Comparison of ENCODE assay signal across 22 cellular contexts in the genomic region with DNA sequence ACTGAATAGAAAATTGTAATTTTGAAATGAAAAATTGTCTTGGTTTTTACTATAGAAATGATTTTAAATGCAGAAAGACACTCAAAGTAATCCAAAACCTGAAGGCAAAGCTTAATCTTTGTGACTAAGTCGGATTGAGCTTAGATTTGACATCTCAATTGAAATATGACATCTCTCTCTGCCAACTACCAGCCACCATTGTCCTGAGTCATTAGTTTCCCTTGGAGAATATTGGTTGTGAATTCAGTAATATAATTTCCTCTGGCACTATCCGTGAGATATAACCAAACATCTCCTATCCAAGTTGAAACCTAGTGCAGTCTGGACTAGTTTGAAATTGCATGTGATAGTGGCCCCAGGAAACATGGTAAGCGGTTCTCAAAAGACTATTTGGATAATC. TPM values are rescaled to one million over a fixed set of nuclear protein-coding genes. Genes with fewer than 3 reads are reported as not detected.
DNase-seq lines count a peak whose midpoint lies in the region; ATAC-seq, FAIRE-seq and TF ChIP-seq lines count a peak whose summit lies in the region.
"Had no signal": no experiment of that assay in that cellular context is flagged by ENCODE, and none has a peak within 500 bp of the region (broad histone marks: within the 10 kb centered on the region; RNA-seq: fewer than 3 reads in every experiment).

No MANE protein-coding gene starts in this region.

- no peak for TF ChIP-seq RAD21 in GM12878 (IDR thresholded peaks at IDR 0.05; ENCODE audit: insufficient read depth, low read depth, low read length)

- in situ Hi-C loops in GM12878 (cut with MboI) = no loop called here

- H3K36me3 ChIP-seq in MG63 = peaks cover 3% of the 10 kb centered on the region; the same call in 1 of the 2 replicates
- no peaks in the 10 kb centered on the region for H3K36me3 ChIP-seq in GM12878 (ENCODE audit: control insufficient read depth in 2 of 2, insufficient read depth in 2 of 2, low read length in 1 of 2)

- no peaks in the 10 kb centered on the region for H3K27me3 ChIP-seq in MG63
- H3K27me3 ChIP-seq in GM12878 (replicated peaks in 1 of 2; ENCODE audit: control insufficient read depth in 2 of 2, insufficient read depth in 2 of 2, low read length in 1 of 2) = no peaks in the 10 kb centered on the region

- no peak overlapping the region for H2AFZ ChIP-seq in GM12878 (ENCODE audit: control insufficient read depth, low read depth, low read length)

- no peak overlapping the region for H3K4me3 Mint-ChIP-seq in activated T-cell treated with anti-CD3 and anti-CD28 coated beads, Interleukin-2, amount 50 U/mL, for 72 hours
- H3K4me3 Mint-ChIP-seq: HFFc6, T-helper 17 cell had no signal

- no peak for TF ChIP-seq EP300 in GM12878 (IDR thresholded peaks at IDR 0.05; ENCODE audit: borderline replicate concordance in 1 of 2, control insufficient read depth in 1 of 2, low read depth in 2 of 2, low read length in 2 of 2)

- no peak overlapping the region for H3K9ac ChIP-seq in GM12878 (ENCODE audit: control insufficient read depth, insufficient read depth, low read length)

- no peak for DNase-seq in activated T-cell treated with anti-CD3 and anti-CD28 coated beads, Interleukin-2, amount 50 U/mL, for 72 hours
- DNase-seq in activated T-cell treated with anti-CD3 and anti-CD28 coated beads for 4 hours = no peak
- peak; percentile 24 for DNase-seq in MG63
- DNase-seq in GM12878 (ENCODE audit: low read depth, low spot score) = no peak
- no peak for DNase-seq in stimulated activated CD4-positive, alpha-beta T cell treated with anti-CD3 and anti-CD28 coated beads, Interleukin-4, amount 100 ng/mL, for 1 hour
- DNase-seq: AML-193, Caco-2, HFFc6, Kasumi-1, NCI-H1436 treated with DMSO at 0.1 percent for 48 hours, NCI-H2081, NCI-H226, NCI-H69, SHP77, T-helper 17 cell had no signal

- H3K27me3 Mint-ChIP-seq in activated T-cell treated with anti-CD3 and anti-CD28 coated beads, Interleukin-2, amount 50 U/mL, for 72 hours (ENCODE audit: low read depth) = no peaks in the 10 kb centered on the region

- peak; percentile 27 for FAIRE-seq in GM12878 (lab: Jason Lieb, UNC)
- FAIRE-seq: GM12891, H1, RCC 7860 had no signal

- H3K4me1 ChIP-seq in GM12878 (ENCODE audit: control insufficient read depth, insufficient read depth, low read length) = no peaks in the 10 kb centered on the region
- H3K4me1 ChIP-seq: Caco-2 had no signal

- H3K4me1 Mint-ChIP-seq in activated T-cell treated with anti-CD3 and anti-CD28 coated beads, Interleukin-2, amount 50 U/mL, for 72 hours (ENCODE audit: low read depth) = peaks cover 9% of the 10 kb centered on the region
- H3K4me1 Mint-ChIP-seq: T-helper 17 cell had no signal

- H3K79me2 ChIP-seq in GM12878 (ENCODE audit: control insufficient read depth, insufficient read depth, low read length) = no peaks in the 10 kb centered on the region

- no peak for TF ChIP-seq CTCF in GM12878 (IDR thresholded peaks at IDR 0.05 in 2 of 3, conservative IDR thresholded peaks at IDR 0.05 in 1 of 3; ENCODE audit: control insufficient read depth in 2 of 3, extremely low read depth in 1 of 3, insufficient read depth in 1 of 3, low read depth in 3 of 3, low read length in 3 of 3)

- TF ChIP-seq POLR2A in GM12878 (IDR thresholded peaks at IDR 0.05; ENCODE audit: low read depth, low read length) = no peak

- RAD21 ChIA-PET in GM12878 (lab: Charles Lee; ENCODE audit: unreplicated experiment) = no interaction called here

- H3K27ac Mint-ChIP-seq in activated T-cell treated with anti-CD3 and anti-CD28 coated beads, Interleukin-2, amount 50 U/mL, for 72 hours = peak overlapping the region; percentile 57
- H3K27ac Mint-ChIP-seq: HFFc6, T-helper 17 cell had no signal

- intact Hi-C loops in GM12878 (cut with micrococcal nuclease; ENCODE audit: unreplicated experiment) = loop anchor here (2.0 to 10.0 kb wide), 2 partner anchors 17 to 61 kb away; no protein-coding TSS in a partner anchor

- H3K9me3 Mint-ChIP-seq in activated T-cell treated with anti-CD3 and anti-CD28 coated beads, Interleukin-2, amount 50 U/mL, for 72 hours = peaks cover 0 to 2% of the 10 kb centered on the region in 2 donors
- H3K9me3 Mint-ChIP-seq: HFFc6 had no signal

- H3K27ac ChIP-seq in GM12878 (ENCODE audit: control insufficient read depth, insufficient read depth) = no peak overlapping the region

- H3K36me3 Mint-ChIP-seq in activated T-cell treated with anti-CD3 and anti-CD28 coated beads, Interleukin-2, amount 50 U/mL, for 72 hours (ENCODE audit: insufficient read depth in 2 of 2) = peaks cover 2 to 3% of the 10 kb centered on the region in 2 donors

- BruUV-seq in GM12878 (replicated peaks; lab: Mats Ljungman, UMichigan) = no TSS peak

- peak; percentile 31 to 60 for ATAC-seq in activated T-cell treated with anti-CD3 and anti-CD28 coated beads, Interleukin-2, amount 50 U/mL, for 72 hours (replicated peaks in 1 of 2)
- ATAC-seq in GM12878 (no peak), GM18870 (IDR thresholded peaks at IDR 0.05; ENCODE audit: unreplicated experiment) (no peak), GM19324 (IDR thresholded peaks at IDR 0.05; ENCODE audit: low FRiP score, unreplicated experiment) (no peak), HG02588 (IDR thresholded peaks at IDR 0.05; ENCODE audit: unreplicated experiment) (no peak)
- ATAC-seq: T-helper 17 cell had no signal

- CTCF ChIA-PET in GM12878 (lab: Yijun Ruan, JAX) = interaction anchor here (1.4 kb wide), 1 partner anchor 143 kb away, joined by 4 read pairs; no protein-coding TSS in a partner anchor

- no peaks in the 10 kb centered on the region for H4K20me1 ChIP-seq in GM12878 (ENCODE audit: control insufficient read depth, insufficient read depth)

- WGBS in GM12878 (ENCODE audit: insufficient coverage, insufficient replicate concordance, low lambda C conversion rate, missing lambda C conversion rate) = 17% methylated on average over 3 of the region's 3 CpGs

- no peak overlapping the region for H3K4me2 ChIP-seq in GM12878 (ENCODE audit: control insufficient read depth, insufficient read depth)

- SMC1A ChIA-PET in GM12878 (lab: Charles Lee; ENCODE audit: uncharacterized antibody, unreplicated experiment) = interaction anchor here (1.7 kb wide), 1 partner anchor 11 kb away, joined by 5 read pairs; no protein-coding TSS in a partner anchor

- H3K4me3 ChIP-seq in MG63 = no peak overlapping the region
- H3K4me3 ChIP-seq in GM12878 = no peak overlapping the region

- 0 out of 2 replicates have a peak, but pooled peaks cover 2% of the 10 kb centered on the region for H3K9me3 ChIP-seq in MG63
- H3K9me3 ChIP-seq in GM12878 (replicated peaks; ENCODE audit: control insufficient read depth, insufficient read depth, low read length) = no peaks in the 10 kb centered on the region
- H3K9me3 ChIP-seq: Caco-2 had no signal

- POLR2A ChIA-PET in GM12878 (lab: Charles Lee) = no interaction called here

TF ChIP-seq in GM12878, 131 proteins besides CTCF, POLR2A, EP300 and RAD21:
- TF ChIP-seq NRF1 (conservative IDR thresholded peaks at IDR 0.05; ENCODE audit: low read depth, low read length) (no peak), SIN3A (IDR thresholded peaks at IDR 0.05; ENCODE audit: low read depth, low read length) (no peak), GABPA (IDR thresholded peaks at IDR 0.05; ENCODE audit: low read depth) (no peak), SMC3 (IDR thresholded peaks at IDR 0.05; ENCODE audit: borderline replicate concordance, low read length) (no peak), ZSCAN29 (IDR thresholded peaks at IDR 0.05) (no peak)

RNA-seq across cellular contexts. Expression of gene PLA2G4A, which starts 37.1 kb away (rescaled TPM):
- total RNA-seq in activated T-cell treated with anti-CD3 and anti-CD28 coated beads, Interleukin-2, amount 50 U/mL, for 72 hours = 1 to 10 TPM; 4.9 to 5.7 TPM
- 14.7 and 23.1 TPM in 2 replicates for total RNA-seq in MG63 (2014; rRNA removed; shearing (Covaris generic); ENCODE audit: low replicate concordance)
- total RNA-seq in GM12878 (2013; cell fraction: nucleolus; rRNA removed) = 0.15 TPM in 1 of 2 replicates, not detected in the other
- total RNA-seq in GM12878 (2014; rRNA removed) (1.8 and 1.9 TPM in 2 replicates), GM12878 (2014; rRNA removed; fragmentation: Illumina TruSeq; extraction: Trizol) (1.9 TPM in 2 replicates), GM12878 (2021) (1.1 TPM in 2 replicates)
- 0.58 TPM for polyA plus RNA-seq in GM12878 (2011; ENCODE audit: low read depth)
- polyA plus RNA-seq in GM12878 (2011; rRNA removed) (not detected in 2 replicates), GM12878 (2014; fragmentation: Illumina TruSeq; extraction: Trizol) (1.5 and 1.7 TPM in 2 replicates), GM12878 (2014; fragmentation: Nextera tagmentation; extraction: Ambion mirVana) (1 to 10 TPM in 1 of 2 experiments, under 1 TPM in 1; 0.93 to 1.8 TPM), GM12878 (2014; rRNA removed) (0.70 and 0.96 TPM in 2 replicates), GM12878 (2016; fragmentation: Nextera tagmentation; extraction: Ambion mirVana) (1 to 10 TPM; 1.5 to 3.3 TPM)
- not detected in 2 replicates for polyA plus RNA-seq in GM12878 (2011; cell fraction: cytosol; rRNA removed)
- 0.04 TPM in 1 of 2 replicates, not detected in the other for polyA plus RNA-seq in GM12878 (2011; cell fraction: nucleus; rRNA removed)
- 0.72 and 2.1 TPM in 2 replicates for polyA plus RNA-seq in GM12878 (2012)
- polyA minus RNA-seq in GM12878 (2011; rRNA and poly(A)+ RNA removed) = not detected in 2 replicates
- polyA minus RNA-seq in GM12878 (2011; cell fraction: cytosol; rRNA and poly(A)+ RNA removed) = 0.80 TPM in 1 of 2 replicates, not detected in the other
- polyA minus RNA-seq in GM12878 (2011; cell fraction: nucleus; rRNA and poly(A)+ RNA removed) = not detected in 2 replicates
- total RNA-seq: G401 had no signal

Comparison
In these comparisons a context has a peak if more than half of its experiments do, and no peak if none do; other contexts are left out.
1. ATAC-seq: peak in activated T-cell treated with anti-CD3 and anti-CD28 coated beads, Interleukin-2, amount 50 U/mL, for 72 hours (2 of 2); none in GM12878 (single experiment), GM18870 (single experiment), GM19324 (single experiment) and HG02588 (single experiment).